ENCODE assay signal across 19 cellular contexts in genomic region chr2:96403481-96403880, GRCh38.
DNase-seq lines count a peak whose midpoint lies in the region; ATAC-seq and TF ChIP-seq lines count a peak whose summit lies in the region.
"Had no signal": no experiment of that assay in that cellular context is flagged by ENCODE, and none has a peak within 500 bp of the region (broad histone marks: within the 10 kb centered on the region; RNA-seq: fewer than 3 reads in every experiment).

No MANE protein-coding gene starts in this region.

- peaks cover 20% of the 10 kb centered on the region for H3K4me1 Mint-ChIP-seq in T-helper 17 cell

- no peak for TF ChIP-seq CTCF in right atrium auricular region (IDR thresholded peaks at IDR 0.05)
- no peak for TF ChIP-seq CTCF in epithelial cell of esophagus (IDR thresholded peaks at IDR 0.05; ENCODE audit: insufficient read depth, low read depth, low read length, missing control alignments)

- ATAC-seq in Right ventricle myocardium superior (ENCODE audit: poor library complexity) (no peak), HG03378 (IDR thresholded peaks at IDR 0.05; ENCODE audit: unreplicated experiment) (no peak), T-helper 17 cell (no peak)

- no peaks in the 10 kb centered on the region for H3K27me3 ChIP-seq in right atrium auricular region
- H3K27me3 ChIP-seq: Peyer's patch had no signal

- no peaks in the 10 kb centered on the region for H3K36me3 ChIP-seq in right atrium auricular region
- H3K36me3 ChIP-seq: Peyer's patch had no signal

- intact Hi-C loops in Right ventricle myocardium superior (cut with DNase I), result no loop called here
- intact Hi-C loops in posterior vena cava (cut with DNase I), result no loop called here

- H3K36me3 Mint-ChIP-seq in T-helper 17 cell (ENCODE audit: low read depth), result peaks cover 10% of the 10 kb centered on the region
- H3K36me3 Mint-ChIP-seq: IgD-negative memory B cell had no signal

- H3K27ac Mint-ChIP-seq in T-helper 17 cell, result no peak overlapping the region
- H3K27ac Mint-ChIP-seq: IgD-negative memory B cell had no signal

- H3K4me3 Mint-ChIP-seq in T-helper 17 cell, result no peak overlapping the region
- H3K4me3 Mint-ChIP-seq: IgD-negative memory B cell had no signal

- H3K9me3 ChIP-seq in right atrium auricular region (no peaks in the 10 kb centered on the region), T-helper 17 cell (ENCODE audit: control insufficient read depth, low read length, poor library complexity, severe bottlenecking) (no peaks in the 10 kb centered on the region)
- H3K9me3 ChIP-seq: Peyer's patch had no signal

- H3K4me3 ChIP-seq in right atrium auricular region (no peak overlapping the region), epithelial cell of esophagus (ENCODE audit: low read length) (no peak overlapping the region)
- H3K4me3 ChIP-seq: Peyer's patch had no signal

- peaks cover 11% of the 10 kb centered on the region for H3K27me3 Mint-ChIP-seq in T-helper 17 cell

- no peak overlapping the region for H3K27ac ChIP-seq in right atrium auricular region
- H3K27ac ChIP-seq: C4-2B, Peyer's patch had no signal

- peaks cover 0 to 20% of the 10 kb centered on the region in 2 donors for H3K4me1 ChIP-seq in right atrium auricular region

- peak; percentile 28 for DNase-seq in right atrium auricular region (ENCODE audit: low spot score)
- DNase-seq in Right ventricle myocardium superior, result no peak
- peak; percentile 28 for DNase-seq in epithelial cell of esophagus (ENCODE audit: low read depth)
- DNase-seq in posterior vena cava (ENCODE audit: low spot score), result peak; percentile 38
- no peak for DNase-seq in T-helper 17 cell
- no peak for DNase-seq in stimulated activated CD4-positive, alpha-beta T cell treated with anti-CD3 and anti-CD28 coated beads, Interleukin-4, amount 100 ng/mL, for 24 hours
- DNase-seq: ACHN; DMS79; Kasumi-1; MM.1S; NCI-H1092; NCI-H1436 treated with DMSO at 0.1 percent for 48 hours; NCI-H2029; NCI-H526 treated with DMSO at 0.1 percent for 48 hours; NK-92 treated with Interleukin-12 subunit alpha and Interleukin-12 subunit beta, amount 100 ng/mL, for 24 hours; Peyer's patch had no signal

Comparison
In these comparisons a context has a peak if more than half of its experiments do, and no peak if none do; other contexts are left out.
1. DNase-seq: peak in right atrium auricular region (single experiment), epithelial cell of esophagus (single experiment) and posterior vena cava (single experiment); none in Right ventricle myocardium superior (single experiment), T-helper 17 cell (0 of 3) and stimulated activated CD4-positive, alpha-beta T cell treated with anti-CD3 and anti-CD28 coated beads, Interleukin-4, amount 100 ng/mL, for 24 hours (single experiment).